In genomic region chr7:101602484-101603241, GRCh38 we compare ENCODE assay signal across 8 cellular contexts. TPM values are rescaled to one million over a fixed set of nuclear protein-coding genes. Genes with fewer than 3 reads are reported as not detected.
DNase-seq lines count a peak whose midpoint lies in the region; ATAC-seq, FAIRE-seq and TF ChIP-seq lines count a peak whose summit lies in the region.

No MANE protein-coding gene starts in this region.

- no peak for ATAC-seq in HG03135 (IDR thresholded peaks at IDR 0.05; ENCODE audit: unreplicated experiment)

- in situ Hi-C loops in astrocyte of the cerebellum (cut with HindIII; ENCODE audit: low sequenced_read_pairs): no loop called here

- 41 to 44% (median 42%) methylated on average over 25 of the region's 25 CpGs for WGBS in small intestine, 3 donors

- FAIRE-seq in small intestine (lab: Jason Lieb, UNC): no peak

- peak; percentile 95 for TF ChIP-seq CTCF in astrocyte of the cerebellum (IDR thresholded peaks at IDR 0.05; ENCODE audit: low read depth, low read length, missing control alignments)

- no peaks in the 10 kb centered on the region for H3K27me3 ChIP-seq in small intestine (ENCODE audit: control insufficient read depth in 2 of 2, insufficient read depth in 2 of 2, low read length in 2 of 2)

- H3K36me3 ChIP-seq in small intestine (ENCODE audit: control insufficient read depth in 2 of 2, insufficient read depth in 2 of 2, low read length in 2 of 2): no peaks in the 10 kb centered on the region

- DNase-seq in NK-92 treated with Interleukin-12 subunit alpha and Interleukin-12 subunit beta, amount 100 ng/mL, for 24 hours (lab: John Stamatoyannopoulos, UW): peak; percentile 58
- DNase-seq in NK-92 (lab: John Stamatoyannopoulos, UW; ENCODE audit: unreplicated experiment) (no peak), NCI-H1105 (lab: John Stamatoyannopoulos, UW) (peak; percentile 63), T1000 (lab: John Stamatoyannopoulos, UW) (peak; percentile 39), astrocyte of the cerebellum (ENCODE audit: low read depth) (peak; percentile 53), hippocampal formation (lab: John Stamatoyannopoulos, UW) (peak; percentile 3 to 52), small intestine (peak; percentile 57)

- no peaks in the 10 kb centered on the region for H3K9me3 ChIP-seq in small intestine (ENCODE audit: control insufficient read depth, low read depth)

- no peak overlapping the region for H3K4me3 ChIP-seq in astrocyte of the cerebellum (ENCODE audit: low read depth, low read length)
- H3K4me3 ChIP-seq in small intestine (ENCODE audit: low read depth in 1 of 2, low read length in 2 of 2): no peak overlapping the region

- no peaks in the 10 kb centered on the region for H3K4me1 ChIP-seq in small intestine (ENCODE audit: control insufficient read depth in 2 of 2, insufficient read depth in 1 of 2, low read depth in 1 of 2, low read length in 1 of 2)

- no peak overlapping the region for H3K27ac ChIP-seq in small intestine (ENCODE audit: low read depth in 1 of 2, low read length in 1 of 2)

RNA-seq across cellular contexts. Expression of gene MYL10, which starts 26.4 kb away (rescaled TPM):
- not detected for polyA plus RNA-seq in small intestine
